Comparison of ENCODE assay signal across 13 cellular contexts in the genomic region with DNA sequence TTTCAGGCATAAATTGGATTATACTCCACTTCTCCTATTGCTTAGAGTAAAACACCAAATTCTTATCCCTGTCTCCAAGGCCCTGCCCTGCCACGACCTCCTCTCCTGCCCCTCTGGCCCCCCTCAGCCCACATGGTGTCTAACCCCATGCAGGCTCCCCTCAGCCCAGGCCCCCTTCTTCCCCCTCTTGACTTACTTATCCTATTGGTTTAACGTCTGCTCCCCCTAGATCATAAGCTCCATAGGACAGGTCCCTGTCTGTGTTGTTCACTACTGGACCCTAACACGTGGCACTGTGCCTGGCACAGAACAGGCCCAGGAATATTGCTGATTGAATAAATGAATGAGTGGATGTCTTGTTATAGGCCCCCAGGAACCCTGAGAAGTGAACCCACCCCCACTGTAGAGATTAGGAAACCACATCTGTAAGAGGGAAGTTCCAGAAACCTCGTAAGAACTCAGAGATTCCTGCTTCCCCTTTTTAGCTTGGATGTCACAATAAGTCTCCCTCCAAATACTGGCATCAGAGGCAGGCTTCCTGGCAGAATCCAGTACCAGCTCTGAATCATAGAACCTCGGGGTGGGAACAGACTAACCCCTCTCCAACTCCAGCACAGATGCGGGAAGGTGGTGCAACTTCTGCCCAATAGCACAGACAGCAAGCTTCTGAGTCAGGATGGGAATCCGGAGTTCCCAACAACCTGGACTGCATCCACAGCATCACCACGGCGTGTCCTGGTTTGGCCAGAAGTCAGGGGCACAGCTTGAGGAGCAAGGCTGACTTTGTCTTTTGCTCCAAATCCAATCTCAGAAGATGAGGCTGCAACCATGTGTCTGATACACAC. TPM values are rescaled to one million over a fixed set of nuclear protein-coding genes. Genes with fewer than 3 reads are reported as not detected.
DNase-seq lines count a peak whose midpoint lies in the region; ATAC-seq and TF ChIP-seq lines count a peak whose summit lies in the region.
"Had no signal": no experiment of that assay in that cellular context is flagged by ENCODE, and none has a peak within 500 bp of the region (broad histone marks: within the 10 kb centered on the region; RNA-seq: fewer than 3 reads in every experiment).

No MANE protein-coding gene starts in this region.

- H3K27me3 ChIP-seq in BLaER1 (no peaks in the 10 kb centered on the region), muscle layer of colon (ENCODE audit: control insufficient read depth in 1 of 2, insufficient read depth in 2 of 2, low read length in 2 of 2) (peaks cover 0 to 9% of the 10 kb centered on the region in 2 donors)

- H3K9ac ChIP-seq in BLaER1, result no peak overlapping the region
- no peak overlapping the region for H3K9ac ChIP-seq in muscle layer of colon (ENCODE audit: low read length)
- H3K9ac ChIP-seq: SK-N-SH had no signal

- H3K27ac ChIP-seq in BLaER1 (no peak overlapping the region; the same call in 1 of the 2 replicates), muscle layer of colon (ENCODE audit: low read depth, low read length) (peak overlapping the region; percentile 23)

- H3K9me3 ChIP-seq in BLaER1, result no peaks in the 10 kb centered on the region
- no peaks in the 10 kb centered on the region for H3K9me3 ChIP-seq in muscle layer of colon (ENCODE audit: low read length)
- H3K9me3 ChIP-seq: SK-N-SH had no signal

- no peak for ATAC-seq in HG03045 (IDR thresholded peaks at IDR 0.05; ENCODE audit: unreplicated experiment)
- ATAC-seq in GM21529 (IDR thresholded peaks at IDR 0.05; ENCODE audit: unreplicated experiment), result no peak

- TF ChIP-seq CTCF in GM10266 (IDR thresholded peaks at IDR 0.05; ENCODE audit: control insufficient read depth, insufficient read depth, low read depth, missing control alignments), result no peak

- DNase-seq in NOMO-1 treated with DMSO at 0.1 percent for 48 hours (lab: John Stamatoyannopoulos, UW; ENCODE audit: unreplicated experiment) (peak; percentile 92), cerebellum (ENCODE audit: low spot score) (peak; percentile 75), activated gamma-delta T cell treated with Interleukin-2 at 50 U/mL for 16 hours (no peak), GM10266 (ENCODE audit: extremely low spot score) (no peak)
- DNase-seq: activated T-cell treated with anti-CD3 and anti-CD28 coated beads, Interleukin-2, amount 50 U/mL, for 48 hours; CD8-positive, alpha-beta memory T cell; kidney glomerular epithelial cell; NCI-H2029 treated with DMSO at 0.1 percent for 48 hours; SK-N-SH had no signal

- peaks cover 36% of the 10 kb centered on the region for H3K36me3 ChIP-seq in BLaER1
- H3K36me3 ChIP-seq in muscle layer of colon (ENCODE audit: insufficient read depth, low read length), result no peaks in the 10 kb centered on the region

- H4K20me1 ChIP-seq in BLaER1, result peaks cover 2% of the 10 kb centered on the region; the same call in 1 of the 2 replicates

- peak overlapping the region; percentile 73 for H3K4me2 ChIP-seq in BLaER1
- H3K4me2 ChIP-seq: SK-N-SH had no signal

- H3K4me3 ChIP-seq in BLaER1 (no peak overlapping the region), muscle layer of colon (ENCODE audit: low read depth in 1 of 2, low read length in 2 of 2) (no peak overlapping the region)

- H3K4me1 ChIP-seq in BLaER1 (peaks cover 73% of the 10 kb centered on the region), muscle layer of colon (ENCODE audit: insufficient read depth, low read length) (peaks cover 10% of the 10 kb centered on the region)

RNA-seq across cellular contexts. Expression of gene HRH2, which starts 31.5 kb away (rescaled TPM):
- 4.0 TPM for total RNA-seq in cerebellum

Comparison
In these comparisons a context has a peak if more than half of its experiments do, and no peak if none do; other contexts are left out.
1. DNase-seq: peak in NOMO-1 treated with DMSO at 0.1 percent for 48 hours (single experiment) and cerebellum (single experiment); none in activated gamma-delta T cell treated with Interleukin-2 at 50 U/mL for 16 hours (single experiment) and GM10266 (single experiment).